8 cellular contexts compared by ENCODE assay signal in genomic region chr17:42744283-42744805, GRCh38.
DNase-seq lines count a peak whose midpoint lies in the region; ATAC-seq and TF ChIP-seq lines count a peak whose summit lies in the region.

No MANE protein-coding gene starts in this region.

- POLR2A ChIA-PET in HEK293T (lab: Yijun Ruan, JAX) = interaction anchor here (1.0 to 2.0 kb wide), 9 partner anchors 9 to 208 kb away, joined by 3 to 9 read pairs (median 3); partner anchors contain the start of genes NAGLU, PSME3 and VPS25

- CTCF ChIA-PET in HEK293T (lab: Yijun Ruan, JAX) = interaction anchor here (1.0 kb wide), 1 partner anchor 16 kb away, joined by 4 read pairs; no protein-coding TSS in a partner anchor

- H3K4me3 ChIP-seq in WI38 (ENCODE audit: low read depth, low read length) = peak overlapping the region; percentile 80

- TF ChIP-seq CTCF in GM12872 (IDR thresholded peaks at IDR 0.05; ENCODE audit: insufficient read depth, low read depth, low read length) = 0 out of 3 replicates have a peak, but pooled peaks have one; percentile 4
- TF ChIP-seq CTCF in WI38 (IDR thresholded peaks at IDR 0.05; ENCODE audit: low read depth, low read length) = no peak

- DNase-seq in HEK293T (ENCODE audit: extremely low spot score) = peak; percentile 59
- peak; percentile 56 for DNase-seq in NCI-H1092 (lab: John Stamatoyannopoulos, UW)
- peak; percentile 57 for DNase-seq in cerebellar cortex (ENCODE audit: low spot score)
- peak; percentile 73 for DNase-seq in left kidney (ENCODE audit: low read depth, low spot score)
- peak; percentile 60 to 61 for DNase-seq in stimulated activated CD4-positive, alpha-beta T cell treated with anti-CD3 and anti-CD28 coated beads, Interleukin-2, amount 100 ng/mL, for 48 hours

- ATAC-seq in HG02884 (IDR thresholded peaks at IDR 0.05; ENCODE audit: unreplicated experiment) = no peak

TF ChIP-seq in HEK293T, 16 proteins besides CTCF, POLR2A, EP300 and RAD21:
- TF ChIP-seq BHLHE40 (IDR thresholded peaks at IDR 0.05; ENCODE audit: borderline replicate concordance) (no peak), SP1 (IDR thresholded peaks at IDR 0.05) (no peak), LEF1 (IDR thresholded peaks at IDR 0.05; ENCODE audit: borderline replicate concordance) (no peak), L3MBTL2 (conservative IDR thresholded peaks at IDR 0.05) (peak; percentile 72), SUZ12 (IDR thresholded peaks at IDR 0.05) (no peak)
